ENCODE assay signal across 23 cellular contexts in the genomic region with DNA sequence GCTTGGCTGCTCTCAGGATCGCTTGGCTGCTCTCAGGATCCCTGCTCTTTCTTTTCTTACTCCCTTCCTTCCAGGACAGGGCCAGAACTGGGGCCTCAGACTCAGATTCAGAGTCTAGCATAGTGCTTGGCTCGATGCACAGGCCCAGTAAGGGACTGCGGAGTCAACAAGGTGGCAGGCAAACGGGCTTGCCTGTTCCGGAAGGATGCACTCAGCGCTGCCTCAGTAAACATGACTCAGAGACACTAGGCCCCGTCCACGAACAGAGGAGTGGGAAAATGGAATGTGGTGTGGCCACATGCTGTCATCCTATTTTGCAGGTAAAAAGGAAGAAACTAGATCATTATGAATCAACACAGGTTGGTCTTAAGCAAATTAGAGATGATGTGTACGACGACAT. TPM values are rescaled to one million over a fixed set of nuclear protein-coding genes. Genes with fewer than 3 reads are reported as not detected.
DNase-seq lines count a peak whose midpoint lies in the region; ATAC-seq and TF ChIP-seq lines count a peak whose summit lies in the region.
"Had no signal": no experiment of that assay in that cellular context is flagged by ENCODE, and none has a peak within 500 bp of the region (broad histone marks: within the 10 kb centered on the region; RNA-seq: fewer than 3 reads in every experiment).

No MANE protein-coding gene starts in this region.

- H3K9me3 Mint-ChIP-seq in HFFc6 = no peaks in the 10 kb centered on the region; the same call in 1 of the 2 replicates
- no peaks in the 10 kb centered on the region for H3K9me3 Mint-ChIP-seq in stimulated activated effector memory CD8-positive, alpha-beta T cell treated with anti-CD3 and anti-CD28 coated beads, Interleukin-12 subunit alpha, Interleukin-12 subunit beta, amount 100 ng/mL, for 72 hours
- H3K9me3 Mint-ChIP-seq: activated naive CD4-positive, alpha-beta T cell treated with anti-CD3 and anti-CD28 coated beads, Interleukin-2, amount 50 U/mL, for 72 hours; activated T-helper 1 cell treated with anti-CD3 and anti-CD28 coated beads, Interleukin-12 subunit alpha, Interleukin-12 subunit beta, Interleukin-2, Interleukin-4 antibody, amounts not matched to agents 30 ng/mL and 10 ng/mL and 1 ng/mL, durations not matched to agents 14 hours and 24 hours and 36 hours; IgD-negative memory B cell had no signal

- H3K36me3 ChIP-seq in ascending aorta = peaks cover 56 to 73% of the 10 kb centered on the region in 2 donors

- TF ChIP-seq CTCF in HFFc6 (IDR thresholded peaks at IDR 0.05) (no peak), RWPE1 (conservative IDR thresholded peaks at IDR 0.05; ENCODE audit: low read depth) (no peak), GM13976 (IDR thresholded peaks at IDR 0.05; ENCODE audit: borderline replicate concordance, control extremely low read depth, extremely low read depth, insufficient read depth, missing control alignments) (no peak), ascending aorta (IDR thresholded peaks at IDR 0.05) (no peak)

- H3K27me3 ChIP-seq in ascending aorta = no peaks in the 10 kb centered on the region
- H3K27me3 ChIP-seq: MG63, stomach, upper lobe of right lung had no signal

- H3K4me3 ChIP-seq in ascending aorta = no peak overlapping the region
- H3K4me3 ChIP-seq: left ventricle myocardium inferior, MG63, PC-9, psoas muscle, skin epidermis, stomach, upper lobe of right lung had no signal

- peak overlapping the region; percentile 96 for H3K27ac ChIP-seq in RWPE1
- no peak overlapping the region for H3K27ac ChIP-seq in ascending aorta
- H3K27ac ChIP-seq: HL-60, left ventricle myocardium inferior, PC-9, psoas muscle, skin epidermis, stomach, upper lobe of right lung had no signal

- no peak overlapping the region for H3K4me3 Mint-ChIP-seq in HFFc6
- H3K4me3 Mint-ChIP-seq in stimulated activated effector memory CD8-positive, alpha-beta T cell treated with anti-CD3 and anti-CD28 coated beads, Interleukin-12 subunit alpha, Interleukin-12 subunit beta, amount 100 ng/mL, for 72 hours = no peak overlapping the region
- H3K4me3 Mint-ChIP-seq: activated CD4-positive, alpha-beta T cell treated with anti-CD3 and anti-CD28 coated beads for 36 hours; activated T-helper 1 cell treated with anti-CD3 and anti-CD28 coated beads, Interleukin-12 subunit alpha, Interleukin-12 subunit beta, Interleukin-2, Interleukin-4 antibody, amounts not matched to agents 30 ng/mL and 10 ng/mL and 1 ng/mL, durations not matched to agents 14 hours and 24 hours and 36 hours; IgD-negative memory B cell had no signal

- in situ Hi-C loops in GM13976 (cut with MboI; ENCODE audit: low sequenced_read_pairs, unreplicated experiment) = loop anchor here (10.0 kb wide), 1 partner anchor 279 kb away; no protein-coding TSS in a partner anchor

- peaks cover 16% of the 10 kb centered on the region for H3K27me3 Mint-ChIP-seq in HFFc6 (ENCODE audit: insufficient read depth)
- H3K27me3 Mint-ChIP-seq: activated CD4-positive, alpha-beta T cell treated with anti-CD3 and anti-CD28 coated beads for 36 hours; IgD-negative memory B cell had no signal

- CTCF ChIA-PET in RWPE1 (lab: Yijun Ruan, JAX) = interaction anchor here (1.1 to 2.6 kb wide), 2 partner anchors 9 to 14 kb away, joined by 3 to 5 read pairs; no protein-coding TSS in a partner anchor

- H3K9me3 ChIP-seq in ascending aorta = no peaks in the 10 kb centered on the region
- H3K9me3 ChIP-seq: left ventricle myocardium inferior, MG63, psoas muscle, stomach, upper lobe of right lung had no signal

- POLR2A ChIA-PET in RWPE1 (lab: Yijun Ruan, JAX; ENCODE audit: low non-redundant PET) = no interaction called here

- DNase-seq in HFFc6 (no peak), RWPE1 (ENCODE audit: low spot score) (peak; percentile 78), glomerular visceral epithelial cell (ENCODE audit: extremely low spot score) (peak; percentile 96), GM13976 (ENCODE audit: low spot score) (no peak), ascending aorta (ENCODE audit: low spot score in 2 of 2) (no peak)
- no peak for DNase-seq in stimulated activated effector memory CD8-positive, alpha-beta T cell treated with anti-CD3 and anti-CD28 coated beads, Interleukin-12 subunit alpha, Interleukin-12 subunit beta, amount 100 ng/mL, for 72 hours (ENCODE audit: low spot score in 2 of 2)
- DNase-seq: activated CD4-positive, alpha-beta T cell treated with anti-CD3 and anti-CD28 coated beads for 36 hours; left ventricle myocardium inferior; MG63; NCI-H1436; NCI-H82; psoas muscle; stimulated activated CD4-positive, alpha-beta T cell treated with anti-CD3 and anti-CD28 coated beads, Interleukin-4, amount 100 ng/mL, for 1 hour; stomach; T1000; upper lobe of right lung had no signal

- H3K27ac Mint-ChIP-seq in HFFc6 = peak overlapping the region; percentile 48; the same call in 1 of the 2 replicates
- peak overlapping the region; percentile 68 for H3K27ac Mint-ChIP-seq in stimulated activated effector memory CD8-positive, alpha-beta T cell treated with anti-CD3 and anti-CD28 coated beads, Interleukin-12 subunit alpha, Interleukin-12 subunit beta, amount 100 ng/mL, for 72 hours
- H3K27ac Mint-ChIP-seq: activated CD4-positive, alpha-beta T cell treated with anti-CD3 and anti-CD28 coated beads for 36 hours; activated naive CD4-positive, alpha-beta T cell treated with anti-CD3 and anti-CD28 coated beads, Interleukin-2, amount 50 U/mL, for 72 hours; activated T-helper 1 cell treated with anti-CD3 and anti-CD28 coated beads, Interleukin-12 subunit alpha, Interleukin-12 subunit beta, Interleukin-2, Interleukin-4 antibody, amounts not matched to agents 30 ng/mL and 10 ng/mL and 1 ng/mL, durations not matched to agents 14 hours and 24 hours and 36 hours; IgD-negative memory B cell had no signal

- H3K4me1 ChIP-seq in ascending aorta = no peaks in the 10 kb centered on the region
- H3K4me1 ChIP-seq: upper lobe of right lung had no signal

- peaks cover 7% of the 10 kb centered on the region for H3K36me3 Mint-ChIP-seq in HFFc6 (ENCODE audit: low read depth)
- peaks cover 86% of the 10 kb centered on the region for H3K36me3 Mint-ChIP-seq in stimulated activated effector memory CD8-positive, alpha-beta T cell treated with anti-CD3 and anti-CD28 coated beads, Interleukin-12 subunit alpha, Interleukin-12 subunit beta, amount 100 ng/mL, for 72 hours

- H3K4me1 Mint-ChIP-seq in HFFc6 (ENCODE audit: low read depth) = no peaks in the 10 kb centered on the region
- H3K4me1 Mint-ChIP-seq in stimulated activated effector memory CD8-positive, alpha-beta T cell treated with anti-CD3 and anti-CD28 coated beads, Interleukin-12 subunit alpha, Interleukin-12 subunit beta, amount 100 ng/mL, for 72 hours = peaks cover 13% of the 10 kb centered on the region
- H3K4me1 Mint-ChIP-seq: activated CD4-positive, alpha-beta T cell treated with anti-CD3 and anti-CD28 coated beads for 36 hours had no signal

- no peak for ATAC-seq in stimulated activated effector memory CD8-positive, alpha-beta T cell treated with anti-CD3 and anti-CD28 coated beads, Interleukin-12 subunit alpha, Interleukin-12 subunit beta, amount 100 ng/mL, for 72 hours
- ATAC-seq in HG03460 (IDR thresholded peaks at IDR 0.05; ENCODE audit: unreplicated experiment) = no peak
- ATAC-seq: activated CD4-positive, alpha-beta T cell treated with anti-CD3 and anti-CD28 coated beads for 36 hours; activated naive CD4-positive, alpha-beta T cell treated with anti-CD3 and anti-CD28 coated beads, Interleukin-2, amount 50 U/mL, for 72 hours; psoas muscle; upper lobe of right lung had no signal

- intact Hi-C loops in ascending aorta (cut with DNase I) = no loop called here

RNA-seq across cellular contexts. Expression of a gene that starts 9.8 kb away (rescaled TPM):
- 10 to 100 TPM; 53.9 to 68.1 (median 55.7) TPM for total RNA-seq in HFFc6 (2021; fragmentation: NEBNext Ultra II Directional; extraction: Animal tissue kit (Norgen Biotek cat#: 25700))
- total RNA-seq in ascending aorta = 120 TPM

RNA-seq across cellular contexts. Expression of a gene that starts 40.5 kb away (rescaled TPM):
- total RNA-seq in HFFc6 (2021; fragmentation: NEBNext Ultra II Directional; extraction: Animal tissue kit (Norgen Biotek cat#: 25700)) = 10 to 100 TPM; 32.6 to 37.4 (median 35.1) TPM
- 16.1 TPM for total RNA-seq in ascending aorta

RNA-seq across cellular contexts. Expression of a gene that starts 58.8 kb away (rescaled TPM):
- total RNA-seq in HFFc6 (2021; fragmentation: NEBNext Ultra II Directional; extraction: Animal tissue kit (Norgen Biotek cat#: 25700)) = 10 to 100 TPM; 24.3 to 26.0 (median 24.5) TPM
- 19.6 TPM for total RNA-seq in ascending aorta

Comparison
In these comparisons a context has a peak if more than half of its experiments do, and no peak if none do; other contexts are left out.
1. DNase-seq: peak in RWPE1 (single experiment) and glomerular visceral epithelial cell (single experiment); none in HFFc6 (single experiment), stimulated activated effector memory CD8-positive, alpha-beta T cell treated with anti-CD3 and anti-CD28 coated beads, Interleukin-12 subunit alpha, Interleukin-12 subunit beta, amount 100 ng/mL, for 72 hours (0 of 2), GM13976 (single experiment) and ascending aorta (0 of 2).